12 cellular contexts compared by ENCODE assay signal in genomic region chr10:13956826-13957225, GRCh38.
DNase-seq lines count a peak whose midpoint lies in the region; ATAC-seq, FAIRE-seq and TF ChIP-seq lines count a peak whose summit lies in the region.
"Had no signal": no experiment of that assay in that cellular context is flagged by ENCODE, and none has a peak within 500 bp of the region (broad histone marks: within the 10 kb centered on the region; RNA-seq: fewer than 3 reads in every experiment).

No MANE protein-coding gene starts in this region.

- H3K27ac ChIP-seq in kidney (ENCODE audit: low read depth in 2 of 2, low read length in 2 of 2) = peak overlapping the region in 1 of 2 donors; percentile 33
- H3K27ac ChIP-seq: BLaER1 treated with 17β-estradiol and CSF1 and Interleukin-3, amounts not matched to agents 10 nM and 100 nM had no signal

- no peak overlapping the region for H3K4me3 ChIP-seq in choroid plexus epithelial cell (ENCODE audit: low read depth, low read length)
- H3K4me3 ChIP-seq in kidney (ENCODE audit: low read length in 2 of 2) = no peak overlapping the region
- H3K4me3 ChIP-seq: BLaER1 treated with 17β-estradiol and CSF1 and Interleukin-3, amounts not matched to agents 10 nM and 100 nM had no signal

- intact Hi-C loops in kidney (cut with DNase I) = no loop called here
- intact Hi-C loops in sciatic nerve (cut with DNase I) = loop anchor here (5.0 kb wide), 1 partner anchor 170 kb away; no protein-coding TSS in a partner anchor

- TF ChIP-seq CTCF in choroid plexus epithelial cell (conservative IDR thresholded peaks at IDR 0.05; ENCODE audit: low read depth, low read length) (peak; percentile 89), kidney (IDR thresholded peaks at IDR 0.05; ENCODE audit: borderline replicate concordance, extremely low read depth, insufficient read depth) (no peak), GM10248 (IDR thresholded peaks at IDR 0.05; ENCODE audit: control extremely low read depth, extremely low read depth, low read depth, missing control alignments) (no peak)

- ATAC-seq in sciatic nerve (peak; percentile 97), GM21786 (IDR thresholded peaks at IDR 0.05; ENCODE audit: unreplicated experiment) (no peak), HG03097 (IDR thresholded peaks at IDR 0.05; ENCODE audit: low FRiP score, unreplicated experiment) (no peak)
- ATAC-seq: naive thymus-derived CD8-positive, alpha-beta T cell had no signal

- H3K9ac ChIP-seq in kidney (ENCODE audit: low read length in 2 of 2) = no peak overlapping the region
- H3K9ac ChIP-seq: BLaER1 treated with 17β-estradiol and CSF1 and Interleukin-3, amounts not matched to agents 10 nM and 100 nM had no signal

- CTCF ChIA-PET in GM10248 (lab: Yijun Ruan, JAX) = interaction anchor here (1.2 kb wide), 1 partner anchor 18 kb away, joined by 3 read pairs; no protein-coding TSS in a partner anchor

- DNase-seq in AG20443 (ENCODE audit: low spot score) = peak; percentile 73
- DNase-seq in choroid plexus epithelial cell (ENCODE audit: low read depth) = peak; percentile 95
- peak; percentile 85 for DNase-seq in kidney
- peak; percentile 81 for DNase-seq in sciatic nerve (ENCODE audit: low spot score)
- DNase-seq in iPS-NIHi11 (ENCODE audit: low spot score) = no peak
- no peak for DNase-seq in GM10248 (ENCODE audit: extremely low spot score)
- DNase-seq: naive thymus-derived CD8-positive, alpha-beta T cell; T-helper 9 cell had no signal

- no peaks in the 10 kb centered on the region for H3K4me1 ChIP-seq in kidney (ENCODE audit: control insufficient read depth in 1 of 2, insufficient read depth in 1 of 2, low read depth in 1 of 2, low read length in 2 of 2)

- H3K9me3 ChIP-seq in kidney (ENCODE audit: control insufficient read depth in 1 of 2, low read length in 2 of 2) = no peaks in the 10 kb centered on the region

- H3K36me3 ChIP-seq in kidney (ENCODE audit: control insufficient read depth in 1 of 2, insufficient read depth in 2 of 2, low read length in 2 of 2) = no peaks in the 10 kb centered on the region
- H3K36me3 ChIP-seq: BLaER1 treated with 17β-estradiol and CSF1 and Interleukin-3, amounts not matched to agents 10 nM and 100 nM had no signal

- no peak for FAIRE-seq in kidney (lab: Jason Lieb, UNC)
- FAIRE-seq: endothelial cell of umbilical vein had no signal

- POLR2A ChIA-PET in GM10248 (lab: Yijun Ruan, JAX) = no interaction called here

Comparison
In these comparisons a context has a peak if more than half of its experiments do, and no peak if none do; other contexts are left out.
1. DNase-seq: peak in AG20443 (single experiment), choroid plexus epithelial cell (single experiment), kidney (single experiment) and sciatic nerve (single experiment); none in iPS-NIHi11 (single experiment) and GM10248 (single experiment).